8 cellular contexts compared by ENCODE assay signal in genomic region chr5:138491669-138492551, GRCh38. TPM values are rescaled to one million over a fixed set of nuclear protein-coding genes. Genes with fewer than 3 reads are reported as not detected.
DNase-seq lines count a peak whose midpoint lies in the region; TF ChIP-seq lines count a peak whose summit lies in the region.

No MANE protein-coding gene starts in this region.

- H3K27me3 ChIP-seq in GM23248 (replicated peaks; ENCODE audit: insufficient read depth) = no peaks in the 10 kb centered on the region
- no peaks in the 10 kb centered on the region for H3K27me3 ChIP-seq in Karpas-422 (ENCODE audit: low read length)
- H3K27me3 ChIP-seq in testis = no peaks in the 10 kb centered on the region

- intact Hi-C loops in testis (cut with DNase I; ENCODE audit: low total_unique reads) = no loop called here

- no peaks in the 10 kb centered on the region for H3K36me3 Mint-ChIP-seq in activated naive CD4-positive, alpha-beta T cell treated with anti-CD3 and anti-CD28 coated beads, Interleukin-2, amount 50 U/mL, for 24 hours
- no peaks in the 10 kb centered on the region for H3K36me3 Mint-ChIP-seq in glutamatergic neuron (ENCODE audit: unreplicated experiment)
- H3K36me3 Mint-ChIP-seq in osteocyte (ENCODE audit: unreplicated experiment) = no peaks in the 10 kb centered on the region

- H3K27me3 Mint-ChIP-seq in activated naive CD4-positive, alpha-beta T cell treated with anti-CD3 and anti-CD28 coated beads, Interleukin-2, amount 50 U/mL, for 24 hours = peaks cover 3% of the 10 kb centered on the region
- H3K27me3 Mint-ChIP-seq in glutamatergic neuron (ENCODE audit: unreplicated experiment) = peaks cover 14% of the 10 kb centered on the region
- H3K27me3 Mint-ChIP-seq in osteocyte (ENCODE audit: unreplicated experiment) = peaks cover 25% of the 10 kb centered on the region

- peak overlapping the region; percentile 96 for H3K4me3 Mint-ChIP-seq in activated naive CD4-positive, alpha-beta T cell treated with anti-CD3 and anti-CD28 coated beads, Interleukin-2, amount 50 U/mL, for 24 hours
- H3K4me3 Mint-ChIP-seq in glutamatergic neuron (ENCODE audit: unreplicated experiment) (peak overlapping the region; percentile 92), osteocyte (ENCODE audit: unreplicated experiment) (peak overlapping the region; percentile 76)

- H3F3A ChIP-seq in GM23248 (ENCODE audit: insufficient read depth) = peaks cover 18% of the 10 kb centered on the region; the same call in 1 of the 2 replicates

- H3K27ac ChIP-seq in GM23248 (no peak overlapping the region), Karpas-422 (ENCODE audit: low read length) (no peak overlapping the region), SK-N-MC (0 out of 2 replicates have a peak overlapping the region, but pooled peaks have one; percentile 36), testis (peak overlapping the region; percentile 31 to 63)

- H3K9me3 ChIP-seq in GM23248 (ENCODE audit: low read depth) (no peaks in the 10 kb centered on the region), Karpas-422 (ENCODE audit: low read length) (no peaks in the 10 kb centered on the region), SK-N-MC (ENCODE audit: low read depth, low read length) (no peaks in the 10 kb centered on the region), testis (no peaks in the 10 kb centered on the region)

- no peak overlapping the region for H3K27ac Mint-ChIP-seq in activated naive CD4-positive, alpha-beta T cell treated with anti-CD3 and anti-CD28 coated beads, Interleukin-2, amount 50 U/mL, for 24 hours
- H3K27ac Mint-ChIP-seq in glutamatergic neuron (ENCODE audit: unreplicated experiment) = peak overlapping the region; percentile 98
- peak overlapping the region; percentile 63 for H3K27ac Mint-ChIP-seq in osteocyte (ENCODE audit: unreplicated experiment)

- H3K9me2 ChIP-seq in GM23248 (ENCODE audit: insufficient read depth) (no peaks in the 10 kb centered on the region), Karpas-422 (replicated peaks; ENCODE audit: insufficient read depth, low read length) (no peaks in the 10 kb centered on the region)

- in situ Hi-C loops in GM23248 (cut with MboI) = no loop called here

- WGBS in GM23248 (ENCODE audit: low coverage in 1 of 2, low lambda C conversion rate in 2 of 2, missing lambda C conversion rate in 2 of 2), 2 experiments = 4 to 7% methylated on average over 41 to 64 of the region's 93 CpGs
- WGBS in testis, 2 donors = 1 to 2% methylated on average over 26 to 45 of the region's 93 CpGs

- H3K79me2 ChIP-seq in GM23248 (ENCODE audit: insufficient read depth) (no peaks in the 10 kb centered on the region), Karpas-422 (ENCODE audit: low read length) (no peaks in the 10 kb centered on the region)

- H3K4me1 Mint-ChIP-seq in activated naive CD4-positive, alpha-beta T cell treated with anti-CD3 and anti-CD28 coated beads, Interleukin-2, amount 50 U/mL, for 24 hours = peaks cover 15% of the 10 kb centered on the region
- H3K4me1 Mint-ChIP-seq in glutamatergic neuron (ENCODE audit: low read depth, unreplicated experiment) (peaks cover 15% of the 10 kb centered on the region), osteocyte (ENCODE audit: unreplicated experiment) (peaks cover 11% of the 10 kb centered on the region)

- H3K4me3 ChIP-seq in GM23248 (peak overlapping the region; percentile 77), Karpas-422 (ENCODE audit: low read length) (peak overlapping the region; percentile 72), SK-N-MC (peak overlapping the region; percentile 82), testis (peak overlapping the region; percentile 53 to 65)

- H3K36me3 ChIP-seq in GM23248 (ENCODE audit: low read depth) (no peaks in the 10 kb centered on the region), Karpas-422 (ENCODE audit: insufficient read depth, low read length) (no peaks in the 10 kb centered on the region), SK-N-MC (ENCODE audit: insufficient read depth, low read length) (no peaks in the 10 kb centered on the region), testis (ENCODE audit: low read depth, missing control alignments) (no peaks in the 10 kb centered on the region)

- H3K4me1 ChIP-seq in GM23248 (ENCODE audit: insufficient read depth) (peaks cover 42% of the 10 kb centered on the region), Karpas-422 (ENCODE audit: low read length) (peaks cover 17% of the 10 kb centered on the region), testis (peaks cover 24% of the 10 kb centered on the region)

- DNase-seq in DMS79 treated with DMSO at 0.1 percent for 48 hours (lab: John Stamatoyannopoulos, UW) (peak; percentile 5), GM23248 (peak; percentile 97), Karpas-422 (peak; percentile 94), SK-N-MC (ENCODE audit: low read depth, low spot score) (no peak), glutamatergic neuron (peak; percentile 60), osteocyte (ENCODE audit: extremely low spot score, unreplicated experiment) (peak; percentile 96), testis (peak; percentile 91)

- H3K9me3 Mint-ChIP-seq in activated naive CD4-positive, alpha-beta T cell treated with anti-CD3 and anti-CD28 coated beads, Interleukin-2, amount 50 U/mL, for 24 hours = no peaks in the 10 kb centered on the region
- H3K9me3 Mint-ChIP-seq in glutamatergic neuron (ENCODE audit: unreplicated experiment) = peaks cover 14% of the 10 kb centered on the region
- H3K9me3 Mint-ChIP-seq in osteocyte (ENCODE audit: unreplicated experiment) = no peaks in the 10 kb centered on the region

- H4K20me1 ChIP-seq in GM23248 (ENCODE audit: insufficient read depth) (no peaks in the 10 kb centered on the region), Karpas-422 (ENCODE audit: insufficient read depth, low read depth, low read length) (no peaks in the 10 kb centered on the region)

- H2AFZ ChIP-seq in GM23248 = peak overlapping the region; percentile 81
- peak overlapping the region; percentile 88; the same call in 1 of the 2 replicates for H2AFZ ChIP-seq in Karpas-422 (ENCODE audit: low read length)

- H3K9ac ChIP-seq in GM23248 = peak overlapping the region; percentile 81
- H3K9ac ChIP-seq in Karpas-422 (ENCODE audit: low read length) = peak overlapping the region; percentile 76
- peak overlapping the region; percentile 82 for H3K9ac ChIP-seq in SK-N-MC (ENCODE audit: insufficient read length)

- TF ChIP-seq POLR2A in testis (IDR thresholded peaks at IDR 0.05) = no peak

- H3K4me2 ChIP-seq in GM23248 (ENCODE audit: unreplicated experiment) (peak overlapping the region; percentile 97), Karpas-422 (ENCODE audit: low read depth, low read length, poor library complexity, severe bottlenecking) (peak overlapping the region; percentile 98)

- TF ChIP-seq CTCF in glutamatergic neuron (IDR thresholded peaks at IDR 0.05; ENCODE audit: partially characterized antibody, unreplicated experiment) (no peak), osteocyte (IDR thresholded peaks at IDR 0.05) (no peak), testis (IDR thresholded peaks at IDR 0.05) (no peak)

RNA-seq across cellular contexts. Expression of gene EGR1, which starts 26.6 kb away (rescaled TPM):
- total RNA-seq in GM23248 (2014; rRNA removed; shearing (Covaris generic)) = 14.3 and 19.0 TPM in 2 replicates
- polyA plus RNA-seq in GM23248 (2016; fragmentation: Nextera tagmentation; extraction: Ambion mirVana) (161 and 170 TPM in 2 replicates), testis (ENCODE audit: insufficient read depth, low read depth, low replicate concordance) (63.6 TPM)
- total RNA-seq in Karpas-422 (2014; rRNA removed; shearing (Covaris generic); ENCODE audit: low replicate concordance) = 0.61 and 1.7 TPM in 2 replicates
- total RNA-seq in glutamatergic neuron (ENCODE audit: unreplicated experiment) (1.3 TPM), osteocyte (219 and 415 TPM in 2 replicates), testis (10 to 100 TPM in 1 of 2 donors, 1 to 10 TPM in 1; 8.7 to 11.9 TPM)

RNA-seq across cellular contexts. Expression of gene ETF1, which starts 51.1 kb away (rescaled TPM):
- 124 and 136 TPM in 2 replicates for total RNA-seq in GM23248 (2014; rRNA removed; shearing (Covaris generic))
- polyA plus RNA-seq in GM23248 (2016; fragmentation: Nextera tagmentation; extraction: Ambion mirVana) (74.1 and 76.0 TPM in 2 replicates), testis (ENCODE audit: insufficient read depth, low read depth, low replicate concordance) (103 TPM)
- 52.1 and 100 TPM in 2 replicates for total RNA-seq in Karpas-422 (2014; rRNA removed; shearing (Covaris generic); ENCODE audit: low replicate concordance)
- total RNA-seq in glutamatergic neuron (ENCODE audit: unreplicated experiment) (70.4 TPM), osteocyte (84.2 and 88.3 TPM in 2 replicates), testis (10 to 100 TPM; 74.3 to 75.3 TPM)

RNA-seq across cellular contexts. Expression of gene REEP2, which starts 53.1 kb away (rescaled TPM):
- total RNA-seq in GM23248 (2014; rRNA removed; shearing (Covaris generic)) = 4.4 and 5.0 TPM in 2 replicates
- polyA plus RNA-seq in GM23248 (2016; fragmentation: Nextera tagmentation; extraction: Ambion mirVana) (8.6 and 9.4 TPM in 2 replicates), testis (ENCODE audit: insufficient read depth, low read depth, low replicate concordance) (13.5 TPM)
- total RNA-seq in Karpas-422 (2014; rRNA removed; shearing (Covaris generic); ENCODE audit: low replicate concordance) = 1.8 and 3.1 TPM in 2 replicates
- total RNA-seq in glutamatergic neuron (ENCODE audit: unreplicated experiment) (232 TPM), osteocyte (15.4 and 18.3 TPM in 2 replicates), testis (10 to 100 TPM; 15.7 to 18.3 TPM)

Comparison
In these comparisons a context has a peak if more than half of its experiments do, and no peak if none do; other contexts are left out.
1. H3K27ac ChIP-seq: peak in SK-N-MC (single experiment) and testis (2 of 2); none in GM23248 (single experiment) and Karpas-422 (single experiment).
2. RNA of gene EGR1, which starts 26.6 kb away (total RNA-seq): 219 to 415 TPM in osteocyte; 14.3 to 19.0 TPM in GM23248, 8.7 to 11.9 TPM in testis, 0.61 to 1.7 TPM in Karpas-422 and 1.3 TPM in glutamatergic neuron (single experiment); every median in the first group is over 10 times any median in the second.
3. RNA of gene REEP2, which starts 53.1 kb away (total RNA-seq): 232 TPM in glutamatergic neuron (single experiment); 15.4 to 18.3 TPM in osteocyte, 15.7 to 18.3 TPM in testis, 4.4 to 5.0 TPM in GM23248 and 1.8 to 3.1 TPM in Karpas-422; every median in the first group is over 10 times any median in the second.
4. Peak in every context shown above with its lines, with median percentiles within 50 percentile points of each other: H3K4me3 ChIP-seq, H3K9ac ChIP-seq and H3K4me3 Mint-ChIP-seq.